ENCODE assay signal across 2 cellular contexts in genomic region chr19:3221576-3221975, GRCh38. TPM values are rescaled to one million over a fixed set of nuclear protein-coding genes. Genes with fewer than 3 reads are reported as not detected.
"Had no signal": no experiment of that assay in that cellular context is flagged by ENCODE, and none has a peak within 500 bp of the region (broad histone marks: within the 10 kb centered on the region; RNA-seq: fewer than 3 reads in every experiment).

No MANE protein-coding gene starts in this region.

RNA-seq across cellular contexts. Expression of gene CELF5, which starts 2.9 kb away (rescaled TPM):
- total RNA-seq: GM12878 had no signal

RNA-seq across cellular contexts. Expression of gene S1PR4, which starts 43.0 kb away (rescaled TPM):
- total RNA-seq: G401 had no signal
